1 cellular context compared by ENCODE assay signal in the genomic region with DNA sequence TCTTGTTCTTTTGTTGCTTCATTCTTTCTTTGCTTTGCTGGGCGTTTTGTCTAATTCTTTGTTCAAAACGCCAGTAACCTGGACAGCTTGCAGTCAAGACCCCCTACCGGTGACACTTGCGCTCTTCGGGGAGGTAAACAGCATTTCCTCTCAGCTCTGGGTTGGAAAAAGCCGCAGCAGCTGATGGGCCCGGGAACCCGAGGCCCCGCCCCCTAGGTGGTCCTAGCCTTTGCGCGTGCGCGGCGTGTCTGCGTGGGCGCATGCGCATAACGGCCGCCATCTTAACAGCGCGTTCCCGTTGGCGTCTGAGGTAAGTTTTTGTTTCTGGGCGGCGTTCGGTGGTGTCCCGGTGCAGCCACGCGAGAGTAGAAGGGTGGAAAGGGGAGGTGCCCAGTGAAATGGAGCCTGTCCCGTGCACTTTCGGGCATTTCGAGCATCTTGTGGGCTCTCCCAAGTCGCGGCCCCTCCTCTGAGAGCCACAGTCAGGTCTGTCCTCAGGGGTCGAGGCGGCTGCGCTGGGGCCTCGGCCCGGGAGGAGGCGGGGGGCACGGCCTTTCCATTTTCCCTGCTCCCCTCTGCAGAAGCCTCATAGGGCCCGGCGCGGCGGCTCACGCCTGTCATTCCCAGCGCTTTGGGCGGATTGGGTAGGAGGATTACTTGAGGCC.
TF ChIP-seq lines count a peak whose summit lies in the region.

Gene ZNF559 (plus strand): TSS at position 261 of the 665 bp plus-strand sequence. CDS start 14,371 bp downstream, outside the sequence.

TF ChIP-seq in SK-N-SH, 30 proteins besides CTCF, POLR2A, EP300 and RAD21 (continued from another document):
- no peak for TF ChIP-seq REST (IDR thresholded peaks at IDR 0.05; ENCODE audit: low read depth, low read length)
- no peak for TF ChIP-seq MEF2A (IDR thresholded peaks at IDR 0.05; ENCODE audit: borderline replicate concordance, low read depth)
- TF ChIP-seq POLR2AphosphoS5 (IDR thresholded peaks at IDR 0.05; ENCODE audit: low read depth, low read length) = peak; percentile 26
- TF ChIP-seq JUND (IDR thresholded peaks at IDR 0.05) = no peak
- TF ChIP-seq FOSL2 (IDR thresholded peaks at IDR 0.05; ENCODE audit: borderline replicate concordance, low read depth) = no peak
- TF ChIP-seq RFX5 (IDR thresholded peaks at IDR 0.05; ENCODE audit: low read length) = no peak
- TF ChIP-seq GATA2 (CRISPR knock-in tag; IDR thresholded peaks at IDR 0.05) = no peak
- no peak for TF ChIP-seq TCF12 (IDR thresholded peaks at IDR 0.05)
- peak; percentile 93 for TF ChIP-seq NRF1 (IDR thresholded peaks at IDR 0.05; ENCODE audit: low read depth, low read length)
- no peak for TF ChIP-seq RXRA (IDR thresholded peaks at IDR 0.05; ENCODE audit: borderline replicate concordance, low read depth)
- TF ChIP-seq MXI1 (IDR thresholded peaks at IDR 0.05; ENCODE audit: low read depth, low read length) = peak; percentile 61
- TF ChIP-seq TAF1 (IDR thresholded peaks at IDR 0.05; ENCODE audit: borderline replicate concordance, low read depth, low read length) = peak; percentile 55; the same call in 1 of the 2 replicates
- no peak for TF ChIP-seq EZH2phosphoT487 (IDR thresholded peaks at IDR 0.05; ENCODE audit: borderline replicate concordance, low read depth)
- TF ChIP-seq, protein P1, sequence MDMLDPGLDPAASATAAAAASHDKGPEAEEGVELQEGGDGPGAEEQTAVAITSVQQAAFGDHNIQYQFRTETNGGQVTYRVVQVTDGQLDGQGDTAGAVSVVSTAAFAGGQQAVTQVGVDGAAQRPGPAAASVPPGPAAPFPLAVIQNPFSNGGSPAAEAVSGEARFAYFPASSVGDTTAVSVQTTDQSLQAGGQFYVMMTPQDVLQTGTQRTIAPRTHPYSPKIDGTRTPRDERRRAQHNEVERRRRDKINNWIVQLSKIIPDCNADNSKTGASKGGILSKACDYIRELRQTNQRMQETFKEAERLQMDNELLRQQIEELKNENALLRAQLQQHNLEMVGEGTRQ (IDR thresholded peaks at IDR 0.05; ENCODE audit: borderline replicate concordance, low read depth, low read length) = no peak
- TF ChIP-seq GABPA (IDR thresholded peaks at IDR 0.05; ENCODE audit: low read depth) = no peak
- no peak; the same call in 1 of the 2 replicates for TF ChIP-seq SIN3A (IDR thresholded peaks at IDR 0.05; ENCODE audit: borderline replicate concordance, low read depth, low read length)
- no peak for TF ChIP-seq FOXJ3 (CRISPR knock-in tag; IDR thresholded peaks at IDR 0.05)
- TF ChIP-seq YY1 (IDR thresholded peaks at IDR 0.05; ENCODE audit: low read depth) = peak; percentile 74; the same call in 1 of the 2 replicates
- TF ChIP-seq, protein P2, sequence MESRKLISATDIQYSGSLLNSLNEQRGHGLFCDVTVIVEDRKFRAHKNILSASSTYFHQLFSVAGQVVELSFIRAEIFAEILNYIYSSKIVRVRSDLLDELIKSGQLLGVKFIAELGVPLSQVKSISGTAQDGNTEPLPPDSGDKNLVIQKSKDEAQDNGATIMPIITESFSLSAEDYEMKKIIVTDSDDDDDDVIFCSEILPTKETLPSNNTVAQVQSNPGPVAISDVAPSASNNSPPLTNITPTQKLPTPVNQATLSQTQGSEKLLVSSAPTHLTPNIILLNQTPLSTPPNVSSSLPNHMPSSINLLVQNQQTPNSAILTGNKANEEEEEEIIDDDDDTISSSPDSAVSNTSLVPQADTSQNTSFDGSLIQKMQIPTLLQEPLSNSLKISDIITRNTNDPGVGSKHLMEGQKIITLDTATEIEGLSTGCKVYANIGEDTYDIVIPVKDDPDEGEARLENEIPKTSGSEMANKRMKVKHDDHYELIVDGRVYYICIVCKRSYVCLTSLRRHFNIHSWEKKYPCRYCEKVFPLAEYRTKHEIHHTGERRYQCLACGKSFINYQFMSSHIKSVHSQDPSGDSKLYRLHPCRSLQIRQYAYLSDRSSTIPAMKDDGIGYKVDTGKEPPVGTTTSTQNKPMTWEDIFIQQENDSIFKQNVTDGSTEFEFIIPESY (IDR thresholded peaks at IDR 0.05; ENCODE audit: borderline replicate concordance, low read depth) = peak; percentile 94
- TF ChIP-seq FOXM1 (IDR thresholded peaks at IDR 0.05; ENCODE audit: low read depth) = no peak
- TF ChIP-seq NFIC (IDR thresholded peaks at IDR 0.05; ENCODE audit: borderline replicate concordance) = no peak
- no peak for TF ChIP-seq TEAD4 (IDR thresholded peaks at IDR 0.05; ENCODE audit: borderline replicate concordance, insufficient read depth)
- TF ChIP-seq SMC3 (IDR thresholded peaks at IDR 0.05; ENCODE audit: low read depth, low read length) = no peak
- TF ChIP-seq, protein P3, sequence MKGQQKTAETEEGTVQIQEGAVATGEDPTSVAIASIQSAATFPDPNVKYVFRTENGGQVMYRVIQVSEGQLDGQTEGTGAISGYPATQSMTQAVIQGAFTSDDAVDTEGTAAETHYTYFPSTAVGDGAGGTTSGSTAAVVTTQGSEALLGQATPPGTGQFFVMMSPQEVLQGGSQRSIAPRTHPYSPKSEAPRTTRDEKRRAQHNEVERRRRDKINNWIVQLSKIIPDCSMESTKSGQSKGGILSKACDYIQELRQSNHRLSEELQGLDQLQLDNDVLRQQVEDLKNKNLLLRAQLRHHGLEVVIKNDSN (IDR thresholded peaks at IDR 0.05; ENCODE audit: borderline replicate concordance, low read depth) = no peak
